ENCODE assay signal across 1 cellular context in genomic region chr1:15616704-15617172, GRCh38.
TF ChIP-seq lines count a peak whose summit lies in the region.

No MANE protein-coding gene starts in this region.

TF ChIP-seq in K562, 482 proteins besides CTCF, POLR2A, EP300 and RAD21 (continued from another document):
- TF ChIP-seq PBX2 (CRISPR knock-in tag; IDR thresholded peaks at IDR 0.05; ENCODE audit: low read depth) (no peak), PBX2 (tag; conservative IDR thresholded peaks at IDR 0.05; ENCODE audit: low read depth) (peak; percentile 68), NCOA1 (IDR thresholded peaks at IDR 0.05; ENCODE audit: low read depth) (0 out of 2 replicates have a peak, but pooled peaks have one; percentile 23), ZBTB40 (IDR thresholded peaks at IDR 0.05) (peak; percentile 53; the same call in 1 of the 2 replicates), ZBTB40 (CRISPR knock-in tag; IDR thresholded peaks at IDR 0.05) (no peak), FOXK2 (conservative IDR thresholded peaks at IDR 0.05 in 1 of 2, IDR thresholded peaks at IDR 0.05 in 1 of 2; ENCODE audit: low read depth in 2 of 2) (0 out of 4 replicates have a peak, but pooled peaks of 1 of the 2 experiments have one; percentile 11), POLR2B (IDR thresholded peaks at IDR 0.05; ENCODE audit: low read depth, partially characterized antibody) (peak; percentile 31), MTA1 (IDR thresholded peaks at IDR 0.05; ENCODE audit: borderline replicate concordance) (no peak), GTF2E2 (tag; IDR thresholded peaks at IDR 0.05) (0 out of 2 replicates have a peak, but pooled peaks have one; percentile 16), AFF1 (IDR thresholded peaks at IDR 0.05; ENCODE audit: low read depth in 1 of 2, partially characterized antibody in 2 of 2) (peak in 1 of 2 experiments; percentile 63), SMAD4 (CRISPR knock-in tag; conservative IDR thresholded peaks at IDR 0.05) (no peak)
- TF ChIP-seq, protein P1, sequence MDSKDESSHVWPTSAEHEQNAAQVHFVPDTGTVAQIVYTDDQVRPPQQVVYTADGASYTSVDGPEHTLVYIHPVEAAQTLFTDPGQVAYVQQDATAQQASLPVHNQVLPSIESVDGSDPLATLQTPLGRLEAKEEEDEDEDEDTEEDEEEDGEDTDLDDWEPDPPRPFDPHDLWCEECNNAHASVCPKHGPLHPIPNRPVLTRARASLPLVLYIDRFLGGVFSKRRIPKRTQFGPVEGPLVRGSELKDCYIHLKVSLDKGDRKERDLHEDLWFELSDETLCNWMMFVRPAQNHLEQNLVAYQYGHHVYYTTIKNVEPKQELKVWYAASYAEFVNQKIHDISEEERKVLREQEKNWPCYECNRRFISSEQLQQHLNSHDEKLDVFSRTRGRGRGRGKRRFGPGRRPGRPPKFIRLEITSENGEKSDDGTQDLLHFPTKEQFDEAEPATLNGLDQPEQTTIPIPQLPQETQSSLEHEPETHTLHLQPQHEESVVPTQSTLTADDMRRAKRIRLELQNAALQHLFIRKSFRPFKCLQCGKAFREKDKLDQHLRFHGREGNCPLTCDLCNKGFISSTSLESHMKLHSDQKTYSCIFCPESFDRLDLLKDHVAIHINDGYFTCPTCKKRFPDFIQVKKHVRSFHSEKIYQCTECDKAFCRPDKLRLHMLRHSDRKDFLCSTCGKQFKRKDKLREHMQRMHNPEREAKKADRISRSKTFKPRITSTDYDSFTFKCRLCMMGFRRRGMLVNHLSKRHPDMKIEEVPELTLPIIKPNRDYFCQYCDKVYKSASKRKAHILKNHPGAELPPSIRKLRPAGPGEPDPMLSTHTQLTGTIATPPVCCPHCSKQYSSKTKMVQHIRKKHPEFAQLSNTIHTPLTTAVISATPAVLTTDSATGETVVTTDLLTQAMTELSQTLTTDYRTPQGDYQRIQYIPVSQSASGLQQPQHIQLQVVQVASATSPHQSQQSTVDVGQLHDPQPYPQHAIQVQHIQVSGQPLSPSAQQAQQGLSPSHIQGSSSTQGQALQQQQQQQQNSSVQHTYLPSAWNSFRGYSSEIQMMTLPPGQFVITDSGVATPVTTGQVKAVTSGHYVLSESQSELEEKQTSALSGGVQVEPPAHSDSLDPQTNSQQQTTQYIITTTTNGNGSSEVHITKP (IDR thresholded peaks at IDR 0.05; ENCODE audit: partially characterized antibody), result peak; percentile 66
- TF ChIP-seq, protein P2, sequence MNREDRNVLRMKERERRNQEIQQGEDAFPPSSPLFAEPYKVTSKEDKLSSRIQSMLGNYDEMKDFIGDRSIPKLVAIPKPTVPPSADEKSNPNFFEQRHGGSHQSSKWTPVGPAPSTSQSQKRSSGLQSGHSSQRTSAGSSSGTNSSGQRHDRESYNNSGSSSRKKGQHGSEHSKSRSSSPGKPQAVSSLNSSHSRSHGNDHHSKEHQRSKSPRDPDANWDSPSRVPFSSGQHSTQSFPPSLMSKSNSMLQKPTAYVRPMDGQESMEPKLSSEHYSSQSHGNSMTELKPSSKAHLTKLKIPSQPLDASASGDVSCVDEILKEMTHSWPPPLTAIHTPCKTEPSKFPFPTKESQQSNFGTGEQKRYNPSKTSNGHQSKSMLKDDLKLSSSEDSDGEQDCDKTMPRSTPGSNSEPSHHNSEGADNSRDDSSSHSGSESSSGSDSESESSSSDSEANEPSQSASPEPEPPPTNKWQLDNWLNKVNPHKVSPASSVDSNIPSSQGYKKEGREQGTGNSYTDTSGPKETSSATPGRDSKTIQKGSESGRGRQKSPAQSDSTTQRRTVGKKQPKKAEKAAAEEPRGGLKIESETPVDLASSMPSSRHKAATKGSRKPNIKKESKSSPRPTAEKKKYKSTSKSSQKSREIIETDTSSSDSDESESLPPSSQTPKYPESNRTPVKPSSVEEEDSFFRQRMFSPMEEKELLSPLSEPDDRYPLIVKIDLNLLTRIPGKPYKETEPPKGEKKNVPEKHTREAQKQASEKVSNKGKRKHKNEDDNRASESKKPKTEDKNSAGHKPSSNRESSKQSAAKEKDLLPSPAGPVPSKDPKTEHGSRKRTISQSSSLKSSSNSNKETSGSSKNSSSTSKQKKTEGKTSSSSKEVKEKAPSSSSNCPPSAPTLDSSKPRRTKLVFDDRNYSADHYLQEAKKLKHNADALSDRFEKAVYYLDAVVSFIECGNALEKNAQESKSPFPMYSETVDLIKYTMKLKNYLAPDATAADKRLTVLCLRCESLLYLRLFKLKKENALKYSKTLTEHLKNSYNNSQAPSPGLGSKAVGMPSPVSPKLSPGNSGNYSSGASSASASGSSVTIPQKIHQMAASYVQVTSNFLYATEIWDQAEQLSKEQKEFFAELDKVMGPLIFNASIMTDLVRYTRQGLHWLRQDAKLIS (CRISPR knock-in tag; IDR thresholded peaks at IDR 0.05), result peak; percentile 18; the same call in 1 of the 2 replicates
- TF ChIP-seq, protein P3, sequence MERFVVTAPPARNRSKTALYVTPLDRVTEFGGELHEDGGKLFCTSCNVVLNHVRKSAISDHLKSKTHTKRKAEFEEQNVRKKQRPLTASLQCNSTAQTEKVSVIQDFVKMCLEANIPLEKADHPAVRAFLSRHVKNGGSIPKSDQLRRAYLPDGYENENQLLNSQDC (CRISPR knock-in tag; IDR thresholded peaks at IDR 0.05), result peak; percentile 65; the same call in 1 of the 2 replicates
